17 cellular contexts compared by ENCODE assay signal in genomic region chr12:111602348-111602747, GRCh38. TPM values are rescaled to one million over a fixed set of nuclear protein-coding genes. Genes with fewer than 3 reads are reported as not detected.
DNase-seq lines count a peak whose midpoint lies in the region; ATAC-seq, FAIRE-seq and TF ChIP-seq lines count a peak whose summit lies in the region.
"Had no signal": no experiment of that assay in that cellular context is flagged by ENCODE, and none has a peak within 500 bp of the region (broad histone marks: within the 10 kb centered on the region; RNA-seq: fewer than 3 reads in every experiment).

No MANE protein-coding gene starts in this region.

- H2AFZ ChIP-seq in HepG2 (ENCODE audit: low read length) (no peak overlapping the region), PC-9 (no peak overlapping the region)

- H3K9me3 Mint-ChIP-seq in nephron: no peaks in the 10 kb centered on the region
- H3K9me3 Mint-ChIP-seq: CD14-positive monocyte; CD8-positive, alpha-beta T cell had no signal

- H3K4me1 ChIP-seq in HepG2 (ENCODE audit: insufficient read depth, low read length) (peaks cover 15% of the 10 kb centered on the region), right lobe of liver (peaks cover 0 to 9% (median 0%) of the 10 kb centered on the region in 4 donors), PC-9 (replicated peaks; ENCODE audit: insufficient read depth) (peaks cover 22% of the 10 kb centered on the region)

- no peak for ATAC-seq in HepG2
- no peak for ATAC-seq in right lobe of liver
- no peak for ATAC-seq in GM21381 (IDR thresholded peaks at IDR 0.05; ENCODE audit: unreplicated experiment)
- no peak for ATAC-seq in HG02884 (IDR thresholded peaks at IDR 0.05; ENCODE audit: unreplicated experiment)
- no peak for ATAC-seq in GM18858 (IDR thresholded peaks at IDR 0.05; ENCODE audit: unreplicated experiment)
- ATAC-seq: CD8-positive, alpha-beta T cell; HCT116 had no signal

- no peaks in the 10 kb centered on the region; a peak in 1 of 5 replicates for H3K27me3 ChIP-seq in HepG2 (ENCODE audit: control insufficient read depth in 1 of 2, insufficient read depth in 2 of 2, low read length in 2 of 2)
- no peaks in the 10 kb centered on the region for H3K27me3 ChIP-seq in right lobe of liver
- no peaks in the 10 kb centered on the region for H3K27me3 ChIP-seq in PC-9 (ENCODE audit: insufficient read depth, low read depth)
- H3K27me3 ChIP-seq: BLaER1 had no signal

- TF ChIP-seq EP300 in HepG2 (IDR thresholded peaks at IDR 0.05; ENCODE audit: low read depth in 2 of 2, low read length in 2 of 2) (no peak), HepG2 (CRISPR knock-in tag; IDR thresholded peaks at IDR 0.05; ENCODE audit: borderline replicate concordance) (no peak)

- peaks cover 12% of the 10 kb centered on the region for H3K4me1 Mint-ChIP-seq in nephron

- H3K36me3 ChIP-seq in HepG2 (replicated peaks in 1 of 2; ENCODE audit: control insufficient read depth in 1 of 2, insufficient read depth in 2 of 2, low read length in 2 of 2): no peaks in the 10 kb centered on the region
- no peaks in the 10 kb centered on the region for H3K36me3 ChIP-seq in right lobe of liver
- H3K36me3 ChIP-seq in PC-9 (ENCODE audit: low read depth): no peaks in the 10 kb centered on the region
- H3K36me3 ChIP-seq: BLaER1 had no signal

- BruUV-seq in HepG2 (replicated peaks; lab: Mats Ljungman, UMichigan) (no TSS peak), PC-9 (replicated peaks; lab: Mats Ljungman, UMichigan) (no TSS peak)

- DNase-seq in HepG2 (ENCODE audit: low spot score) (no peak), right lobe of liver (no peak), PC-9 (no peak)
- DNase-seq: 8988T; Calu3; CD8-positive, alpha-beta T cell; DMS79 treated with DMSO at 0.1 percent for 48 hours; GF-D8; GOT3; H7 had no signal

- H3K27ac Mint-ChIP-seq in nephron: peak overlapping the region in 2 of 3 experiments; percentile 40 to 65
- H3K27ac Mint-ChIP-seq: CD14-positive monocyte; CD8-positive, alpha-beta T cell had no signal

- H3K27ac ChIP-seq in HepG2 (ENCODE audit: extremely low read length, insufficient read depth, low read length) (peak overlapping the region; percentile 0), right lobe of liver (no peak overlapping the region), PC-9 (peak overlapping the region; percentile 94; the same call in 1 of the 2 replicates)
- H3K27ac ChIP-seq: BLaER1 had no signal

- TF ChIP-seq RAD21 in HepG2 (CRISPR knock-in tag; IDR thresholded peaks at IDR 0.05): no peak

- H3K9ac ChIP-seq in HepG2 (ENCODE audit: insufficient read depth, low read depth, low read length): no peak overlapping the region
- H3K9ac ChIP-seq: BLaER1 had no signal

- peaks cover 6% of the 10 kb centered on the region for H4K20me1 ChIP-seq in HepG2 (ENCODE audit: insufficient read depth, low read length)
- peaks cover 4% of the 10 kb centered on the region for H4K20me1 ChIP-seq in PC-9 (ENCODE audit: insufficient read depth)

- H3F3A ChIP-seq in PC-9 (ENCODE audit: insufficient read depth, low read depth): peaks cover 27% of the 10 kb centered on the region

- TF ChIP-seq CTCF in HepG2 (CRISPR knock-in tag; IDR thresholded peaks at IDR 0.05): no peak
- TF ChIP-seq CTCF in right lobe of liver (IDR thresholded peaks at IDR 0.05): no peak
- TF ChIP-seq CTCF in PC-9 (conservative IDR thresholded peaks at IDR 0.05): no peak
- TF ChIP-seq CTCF in nephron (IDR thresholded peaks at IDR 0.05; ENCODE audit: unreplicated experiment in 3 of 3): no peak

- CTCF ChIA-PET in HepG2 (lab: Yijun Ruan, JAX; ENCODE audit: low intra/inter-chr PET ratio, low total read pairs): no interaction called here
- CTCF ChIA-PET in PC-9 (lab: Charles Lee): no interaction called here

- no peak overlapping the region for H3K4me2 ChIP-seq in HepG2 (ENCODE audit: low read depth, low read length)
- H3K4me2 ChIP-seq in PC-9: no peak overlapping the region
- H3K4me2 ChIP-seq: BLaER1 had no signal

- H3K9me3 ChIP-seq in HepG2 (ENCODE audit: low read length) (no peaks in the 10 kb centered on the region), right lobe of liver (no peaks in the 10 kb centered on the region), PC-9 (ENCODE audit: insufficient read depth, low read depth) (no peaks in the 10 kb centered on the region)
- H3K9me3 ChIP-seq: BLaER1 had no signal

- no peak for TF ChIP-seq POLR2A in HepG2 (IDR thresholded peaks at IDR 0.05; ENCODE audit: insufficient read depth in 1 of 2, low read depth in 2 of 2, low read length in 2 of 2)
- no peak for TF ChIP-seq POLR2A in right lobe of liver (IDR thresholded peaks at IDR 0.05)

- in situ Hi-C loops in HepG2 (cut with HindIII; ENCODE audit: extremely low pct_ligation_motif_present, low pct_unique_long_range_greater_than_20kb): no loop called here

- H3K4me3 ChIP-seq in HepG2 (replicated peaks in 1 of 3; ENCODE audit: insufficient read depth in 1 of 3, low read depth in 2 of 3, low read length in 3 of 3) (no peak overlapping the region), right lobe of liver (no peak overlapping the region), PC-9 (no peak overlapping the region)
- H3K4me3 ChIP-seq: BLaER1 had no signal

- 98% methylated on average over 2 of the region's 2 CpGs for WGBS in HepG2 (ENCODE audit: low lambda C conversion rate)
- 100% methylated on average over 1 of the region's 2 CpGs for WGBS in right lobe of liver (ENCODE audit: insufficient coverage, low coverage, low lambda C conversion rate, missing lambda C conversion rate)

- no peaks in the 10 kb centered on the region for H3K9me2 ChIP-seq in PC-9 (ENCODE audit: insufficient read depth)

- peak overlapping the region in 2 of 3 experiments; percentile 43 to 63 for H3K4me3 Mint-ChIP-seq in nephron
- H3K4me3 Mint-ChIP-seq: CD14-positive monocyte; CD8-positive, alpha-beta T cell had no signal

- no peak for FAIRE-seq in HepG2 (lab: Jason Lieb, UNC)

- no peaks in the 10 kb centered on the region for H3K27me3 Mint-ChIP-seq in nephron (ENCODE audit: low read depth)

- H3K79me2 ChIP-seq in HepG2 (ENCODE audit: insufficient read depth, low read length) (peaks cover 11% of the 10 kb centered on the region), PC-9 (ENCODE audit: low read depth) (peaks cover 11% of the 10 kb centered on the region)

- intact Hi-C loops in HepG2 (cut with micrococcal nuclease; ENCODE audit: unreplicated experiment): no loop called here
- intact Hi-C loops in right lobe of liver (cut with DNase I): no loop called here
- intact Hi-C loops in PC-9 (cut with micrococcal nuclease; ENCODE audit: unreplicated experiment): no loop called here

- peaks cover 5% of the 10 kb centered on the region for H3K36me3 Mint-ChIP-seq in nephron (ENCODE audit: low read depth)
- H3K36me3 Mint-ChIP-seq: CD14-positive monocyte had no signal

- POLR2A ChIA-PET in HepG2 (lab: Yijun Ruan, JAX) (no interaction called here), PC-9 (lab: Charles Lee; ENCODE audit: unreplicated experiment) (no interaction called here)

TF ChIP-seq in HepG2, 621 proteins besides CTCF, POLR2A, EP300 and RAD21:
- no peak for TF ChIP-seq ZNF367 (CRISPR knock-in tag; IDR thresholded peaks at IDR 0.05; ENCODE audit: borderline replicate concordance)
- TF ChIP-seq RFX3 (CRISPR knock-in tag; IDR thresholded peaks at IDR 0.05): no peak
- TF ChIP-seq RFX5 (IDR thresholded peaks at IDR 0.05; ENCODE audit: low read depth, low read length): no peak
- no peak for TF ChIP-seq ZNF530 (CRISPR knock-in tag; IDR thresholded peaks at IDR 0.05; ENCODE audit: low read depth)

RNA-seq across cellular contexts. Expression of gene ATXN2, which starts 3.2 kb away (rescaled TPM):
- total RNA-seq in HepG2 (2016; rRNA removed; fragmentation: Illumina TruSeq; extraction: Trizol): 15.7 and 18.1 TPM in 2 replicates
- 52.9 and 59.4 TPM in 2 replicates for total RNA-seq in HepG2 (2016; cell fraction: cytosol; rRNA removed; fragmentation: Illumina TruSeq; extraction: Trizol; ENCODE audit: low read depth)
- total RNA-seq in HepG2 (2016; cell fraction: insoluble cytoplasmic fraction; rRNA removed; fragmentation: Illumina TruSeq; extraction: Trizol): 14.3 and 18.9 TPM in 2 replicates
- total RNA-seq in HepG2 (2016; cell fraction: membrane; rRNA removed; fragmentation: Illumina TruSeq; extraction: Trizol): 31.8 and 40.2 TPM in 2 replicates
- 36.9 and 41.3 TPM in 2 replicates for total RNA-seq in HepG2 (2016; cell fraction: nucleus; rRNA removed; fragmentation: Illumina TruSeq; extraction: Trizol)
- polyA plus RNA-seq in HepG2 (2011; rRNA removed): 27.1 and 28.9 TPM in 2 replicates
- polyA plus RNA-seq in HepG2 (2011; cell fraction: cytosol; rRNA removed): 13.7 and 15.2 TPM in 2 replicates
- polyA plus RNA-seq in HepG2 (2011; cell fraction: nucleus; rRNA removed): 83.1 and 89.3 TPM in 2 replicates
- polyA plus RNA-seq in HepG2 (2012): 26.4 and 34.5 TPM in 2 replicates
- polyA plus RNA-seq in HepG2 (2016; cell fraction: cytosol; fragmentation: Illumina TruSeq; extraction: Trizol; ENCODE audit: low read depth): 2.8 and 2.9 TPM in 2 replicates
- polyA plus RNA-seq in HepG2 (2016; cell fraction: insoluble cytoplasmic fraction; fragmentation: Illumina TruSeq; extraction: Trizol; ENCODE audit: low read depth): 22.6 and 32.0 TPM in 2 replicates
- 7.3 TPM in 2 replicates for polyA plus RNA-seq in HepG2 (2016; cell fraction: membrane; fragmentation: Illumina TruSeq; extraction: Trizol; ENCODE audit: low read depth)
- polyA plus RNA-seq in HepG2 (2016; cell fraction: nucleus; fragmentation: Illumina TruSeq; extraction: Trizol; ENCODE audit: insufficient read depth, low read depth): 60.3 and 69.0 TPM in 2 replicates
- 63.2 and 98.9 TPM in 2 replicates for polyA minus RNA-seq in HepG2 (2011; rRNA and poly(A)+ RNA removed; ENCODE audit: low replicate concordance)
- polyA minus RNA-seq in HepG2 (2011; cell fraction: cytosol; rRNA and poly(A)+ RNA removed): 24.4 and 27.3 TPM in 2 replicates
- 101 and 113 TPM in 2 replicates for polyA minus RNA-seq in HepG2 (2011; cell fraction: nucleus; rRNA and poly(A)+ RNA removed)
- 10 to 100 TPM; 19.1 to 39.5 (median 27.6) TPM for total RNA-seq in right lobe of liver
- 80.6 and 108 TPM in 2 replicates for total RNA-seq in PC-9 (2021)

Comparison
In these comparisons a context has a peak if more than half of its experiments do, and no peak if none do; other contexts are left out.
1. H3K27ac ChIP-seq: peak in HepG2 (single experiment) and PC-9 (single experiment); none in right lobe of liver (0 of 3).